ENCODE assay signal across 1 cellular context in genomic region chr10:31927597-31928530, GRCh38.
TF ChIP-seq lines count a peak whose summit lies in the region.

No MANE protein-coding gene starts in this region.

TF ChIP-seq in K562, 482 proteins besides CTCF, POLR2A, EP300 and RAD21 (continued from another document and continues in another):
- TF ChIP-seq HOMEZ (CRISPR knock-in tag; IDR thresholded peaks at IDR 0.05) (no peak), TEAD1 (CRISPR knock-in tag; IDR thresholded peaks at IDR 0.05) (no peak), ZNF77 (CRISPR knock-in tag; IDR thresholded peaks at IDR 0.05) (no peak), MTA2 (IDR thresholded peaks at IDR 0.05; ENCODE audit: low read depth) (no peak), ZHX1 (conservative IDR thresholded peaks at IDR 0.05; ENCODE audit: low read length) (no peak), ZFP1 (CRISPR knock-in tag; IDR thresholded peaks at IDR 0.05) (no peak), ZNF785 (CRISPR knock-in tag; IDR thresholded peaks at IDR 0.05) (no peak), SIN3A (IDR thresholded peaks at IDR 0.05; ENCODE audit: borderline replicate concordance in 2 of 2, control insufficient read depth in 1 of 2, low read depth in 2 of 2, low read length in 2 of 2) (0 out of 4 replicates have a peak, but pooled peaks of 1 of the 2 experiments have one; percentile 41), MEIS2 (IDR thresholded peaks at IDR 0.05; ENCODE audit: partially characterized antibody) (no peak), ZFP30 (CRISPR knock-in tag; IDR thresholded peaks at IDR 0.05; ENCODE audit: borderline replicate concordance) (no peak), SRSF1 (IDR thresholded peaks at IDR 0.05; ENCODE audit: low read depth, low read length) (no peak), MYNN (IDR thresholded peaks at IDR 0.05) (0 out of 2 replicates have a peak, but pooled peaks have one; percentile 38), MYNN (CRISPR knock-in tag; IDR thresholded peaks at IDR 0.05) (no peak), NCOA6 (IDR thresholded peaks at IDR 0.05) (peak; percentile 61; the same call in 1 of the 2 replicates), ZKSCAN3 (CRISPR knock-in tag; IDR thresholded peaks at IDR 0.05) (no peak), HNRNPK (IDR thresholded peaks at IDR 0.05; ENCODE audit: low read depth, low read length, poor library complexity, severe bottlenecking) (no peak), REST (CRISPR knock-in tag; IDR thresholded peaks at IDR 0.05; ENCODE audit: low read depth) (no peak), CEBPB (tag; IDR thresholded peaks at IDR 0.05) (no peak), C11orf30 (IDR thresholded peaks at IDR 0.05; ENCODE audit: low read depth) (no peak), BRCA1 (IDR thresholded peaks at IDR 0.05) (no peak), BRCA1 (CRISPR knock-in tag; IDR thresholded peaks at IDR 0.05) (no peak), HOXB6 (CRISPR knock-in tag; IDR thresholded peaks at IDR 0.05; ENCODE audit: borderline replicate concordance) (no peak), CBFA2T2 (conservative IDR thresholded peaks at IDR 0.05) (no peak), ZBTB1 (CRISPR knock-in tag; IDR thresholded peaks at IDR 0.05; ENCODE audit: borderline replicate concordance, low read depth) (no peak), MITF (IDR thresholded peaks at IDR 0.05) (no peak), DIDO1 (tag; IDR thresholded peaks at IDR 0.05; ENCODE audit: low read depth) (no peak), SPI1 (IDR thresholded peaks at IDR 0.05; ENCODE audit: borderline replicate concordance, low read depth, low read length) (no peak), ZNF740 (CRISPR knock-in tag; IDR thresholded peaks at IDR 0.05) (no peak), ZNF740 (tag; IDR thresholded peaks at IDR 0.05) (no peak), GMEB1 (CRISPR knock-in tag; IDR thresholded peaks at IDR 0.05) (no peak), FOXK2 (conservative IDR thresholded peaks at IDR 0.05 in 1 of 2, IDR thresholded peaks at IDR 0.05 in 1 of 2; ENCODE audit: low read depth in 2 of 2) (no peak; a peak in 1 of 4 replicates), MGA (IDR thresholded peaks at IDR 0.05) (peak; percentile 63), ZSCAN29 (IDR thresholded peaks at IDR 0.05) (0 out of 2 replicates have a peak, but pooled peaks have one; percentile 22), IRF2 (CRISPR knock-in tag; IDR thresholded peaks at IDR 0.05) (no peak), MECOM (CRISPR knock-in tag; IDR thresholded peaks at IDR 0.05) (no peak), L3MBTL2 (IDR thresholded peaks at IDR 0.05) (peak; percentile 83), CXXC5 (CRISPR knock-in tag; IDR thresholded peaks at IDR 0.05) (peak; percentile 5; the same call in 1 of the 2 replicates)
